Comparison of ENCODE assay signal across 18 cellular contexts in genomic region chr20:32636821-32637220, GRCh38. TPM values are rescaled to one million over a fixed set of nuclear protein-coding genes. Genes with fewer than 3 reads are reported as not detected.
DNase-seq lines count a peak whose midpoint lies in the region; ATAC-seq and TF ChIP-seq lines count a peak whose summit lies in the region.
"Had no signal": no experiment of that assay in that cellular context is flagged by ENCODE, and none has a peak within 500 bp of the region (broad histone marks: within the 10 kb centered on the region; RNA-seq: fewer than 3 reads in every experiment).

No MANE protein-coding gene starts in this region.

- POLR2A ChIA-PET in activated CD4-positive, alpha-beta memory T cell treated with anti-CD3 and anti-CD28 coated beads, Interleukin-2, amount 10 ng/mL, durations not matched to agents 7 days and 5 days (lab: Charles Lee) = no interaction called here

- ATAC-seq in T-helper 17 cell = no peak
- no peak for ATAC-seq in HG03280 (IDR thresholded peaks at IDR 0.05; ENCODE audit: unreplicated experiment)
- ATAC-seq: CD8-positive, alpha-beta T cell had no signal

- no peaks in the 10 kb centered on the region for H4K20me1 ChIP-seq in neural progenitor cell (ENCODE audit: low read depth)

- CTCF ChIA-PET in activated CD4-positive, alpha-beta memory T cell treated with anti-CD3 and anti-CD28 coated beads, Interleukin-2, amount 10 ng/mL, durations not matched to agents 7 days and 5 days (lab: Charles Lee) = no interaction called here
- CTCF ChIA-PET in activated naive CD4-positive, alpha-beta T cell treated with anti-CD3 and anti-CD28 coated beads, Interleukin-2, amount 10 ng/mL, durations not matched to agents 7 days and 5 days (lab: Charles Lee) = no interaction called here

- H3K9me3 Mint-ChIP-seq in chondrocyte (ENCODE audit: low read depth) (no peaks in the 10 kb centered on the region), neural progenitor cell (no peaks in the 10 kb centered on the region)
- H3K9me3 Mint-ChIP-seq in activated CD4-positive, alpha-beta memory T cell treated with anti-CD3 and anti-CD28 coated beads, Interleukin-2, amount 10 ng/mL, durations not matched to agents 7 days and 5 days = no peaks in the 10 kb centered on the region
- no peaks in the 10 kb centered on the region for H3K9me3 Mint-ChIP-seq in activated naive CD4-positive, alpha-beta T cell treated with anti-CD3 and anti-CD28 coated beads, Interleukin-2, amount 10 ng/mL, durations not matched to agents 7 days and 5 days
- H3K9me3 Mint-ChIP-seq: CD14-positive monocyte; CD8-positive, alpha-beta T cell; H9 had no signal

- 58 to 74% (median 68%) methylated on average over 3 of the region's 3 CpGs for WGBS in spleen, 5 donors

- TF ChIP-seq CTCF in chondrocyte (IDR thresholded peaks at IDR 0.05) (no peak), neural progenitor cell (IDR thresholded peaks at IDR 0.05) (no peak), spleen (IDR thresholded peaks at IDR 0.05 in 8 of 11, conservative IDR thresholded peaks at IDR 0.05 in 3 of 11) (no peak)

- H3K36me3 Mint-ChIP-seq in T-helper 17 cell (ENCODE audit: low read depth) (no peaks in the 10 kb centered on the region), chondrocyte (ENCODE audit: low read depth) (no peaks in the 10 kb centered on the region), neural progenitor cell (no peaks in the 10 kb centered on the region)
- no peaks in the 10 kb centered on the region for H3K36me3 Mint-ChIP-seq in activated CD4-positive, alpha-beta memory T cell treated with anti-CD3 and anti-CD28 coated beads, Interleukin-2, amount 10 ng/mL, durations not matched to agents 7 days and 5 days (ENCODE audit: low read depth)
- no peaks in the 10 kb centered on the region for H3K36me3 Mint-ChIP-seq in activated naive CD4-positive, alpha-beta T cell treated with anti-CD3 and anti-CD28 coated beads, Interleukin-2, amount 10 ng/mL, durations not matched to agents 7 days and 5 days
- H3K36me3 Mint-ChIP-seq: CD14-positive monocyte; CD8-positive, alpha-beta T cell had no signal

- no peak overlapping the region for H3K4me2 ChIP-seq in neural progenitor cell

- intact Hi-C loops in spleen (cut with DNase I; ENCODE audit: low total_unique reads) = no loop called here

- TF ChIP-seq POLR2A in spleen (IDR thresholded peaks at IDR 0.05) = no peak

- H2AFZ ChIP-seq in neural progenitor cell (replicated peaks) = no peak overlapping the region

- H3K36me3 ChIP-seq in neural progenitor cell (no peaks in the 10 kb centered on the region), spleen (no peaks in the 10 kb centered on the region)
- H3K36me3 ChIP-seq: BE2C had no signal

- no peaks in the 10 kb centered on the region for H3F3A ChIP-seq in neural progenitor cell (ENCODE audit: low read depth)

- H3K27me3 Mint-ChIP-seq in T-helper 17 cell (peaks cover 4% of the 10 kb centered on the region), chondrocyte (ENCODE audit: low read depth) (no peaks in the 10 kb centered on the region), neural progenitor cell (ENCODE audit: insufficient read depth, low read depth) (peaks cover 28% of the 10 kb centered on the region)
- peaks cover 3% of the 10 kb centered on the region for H3K27me3 Mint-ChIP-seq in activated CD4-positive, alpha-beta memory T cell treated with anti-CD3 and anti-CD28 coated beads, Interleukin-2, amount 10 ng/mL, durations not matched to agents 7 days and 5 days
- H3K27me3 Mint-ChIP-seq in activated naive CD4-positive, alpha-beta T cell treated with anti-CD3 and anti-CD28 coated beads, Interleukin-2, amount 10 ng/mL, durations not matched to agents 7 days and 5 days = peaks cover 46% of the 10 kb centered on the region

- H3K27ac ChIP-seq in neural progenitor cell = no peak overlapping the region
- peak overlapping the region in 5 of 8 donors; percentile 46 to 61 (median 53) for H3K27ac ChIP-seq in spleen

- DNase-seq in T-helper 17 cell (no peak), chondrocyte (ENCODE audit: low spot score) (no peak), neural progenitor cell (ENCODE audit: low spot score) (no peak), spleen (no peak)
- DNase-seq in stimulated activated CD4-positive, alpha-beta T cell treated with anti-CD3 and anti-CD28 coated beads, Interleukin-4, amount 100 ng/mL, for 4 hours = no peak
- DNase-seq in activated CD4-positive, alpha-beta memory T cell treated with anti-CD3 and anti-CD28 coated beads, Interleukin-2, amount 10 ng/mL, durations not matched to agents 7 days and 5 days = no peak
- no peak for DNase-seq in activated naive CD4-positive, alpha-beta T cell treated with anti-CD3 and anti-CD28 coated beads, Interleukin-2, amount 10 ng/mL, durations not matched to agents 7 days and 5 days
- DNase-seq: BE2C; CD8-positive, alpha-beta T cell; COR-L47; DMS153; DMS79 treated with DMSO at 0.1 percent for 48 hours; EL; GDM1; GOT3; H9 had no signal

- H3K79me2 ChIP-seq in neural progenitor cell (ENCODE audit: low read depth) = no peaks in the 10 kb centered on the region

- H3K27me3 ChIP-seq in neural progenitor cell (no peaks in the 10 kb centered on the region), spleen (replicated peaks in 1 of 7) (no peaks in the 10 kb centered on the region)
- H3K27me3 ChIP-seq: BE2C had no signal

- H3K4me1 Mint-ChIP-seq in T-helper 17 cell = peaks cover 5% of the 10 kb centered on the region
- peaks cover 30% of the 10 kb centered on the region for H3K4me1 Mint-ChIP-seq in chondrocyte (ENCODE audit: low read depth)
- H3K4me1 Mint-ChIP-seq in neural progenitor cell = peaks cover 52% of the 10 kb centered on the region
- H3K4me1 Mint-ChIP-seq in activated CD4-positive, alpha-beta memory T cell treated with anti-CD3 and anti-CD28 coated beads, Interleukin-2, amount 10 ng/mL, durations not matched to agents 7 days and 5 days = no peaks in the 10 kb centered on the region
- H3K4me1 Mint-ChIP-seq in activated naive CD4-positive, alpha-beta T cell treated with anti-CD3 and anti-CD28 coated beads, Interleukin-2, amount 10 ng/mL, durations not matched to agents 7 days and 5 days = no peaks in the 10 kb centered on the region
- H3K4me1 Mint-ChIP-seq: CD14-positive monocyte had no signal

- H3K27ac Mint-ChIP-seq in T-helper 17 cell = peak overlapping the region; percentile 56
- H3K27ac Mint-ChIP-seq in chondrocyte (ENCODE audit: unreplicated experiment) = peak overlapping the region; percentile 73
- H3K27ac Mint-ChIP-seq in neural progenitor cell = peak overlapping the region; percentile 53
- H3K27ac Mint-ChIP-seq in activated CD4-positive, alpha-beta memory T cell treated with anti-CD3 and anti-CD28 coated beads, Interleukin-2, amount 10 ng/mL, durations not matched to agents 7 days and 5 days = no peak overlapping the region
- H3K27ac Mint-ChIP-seq in activated naive CD4-positive, alpha-beta T cell treated with anti-CD3 and anti-CD28 coated beads, Interleukin-2, amount 10 ng/mL, durations not matched to agents 7 days and 5 days = no peak overlapping the region
- H3K27ac Mint-ChIP-seq: CD8-positive, alpha-beta T cell had no signal

- no peak overlapping the region for H3K4me3 Mint-ChIP-seq in T-helper 17 cell
- H3K4me3 Mint-ChIP-seq in chondrocyte (ENCODE audit: unreplicated experiment) = no peak overlapping the region
- H3K4me3 Mint-ChIP-seq in neural progenitor cell = no peak overlapping the region
- H3K4me3 Mint-ChIP-seq in activated CD4-positive, alpha-beta memory T cell treated with anti-CD3 and anti-CD28 coated beads, Interleukin-2, amount 10 ng/mL, durations not matched to agents 7 days and 5 days = no peak overlapping the region
- H3K4me3 Mint-ChIP-seq in activated naive CD4-positive, alpha-beta T cell treated with anti-CD3 and anti-CD28 coated beads, Interleukin-2, amount 10 ng/mL, durations not matched to agents 7 days and 5 days = no peak overlapping the region
- H3K4me3 Mint-ChIP-seq: CD14-positive monocyte; CD8-positive, alpha-beta T cell; H9 had no signal

- peaks cover 23% of the 10 kb centered on the region for H3K4me1 ChIP-seq in neural progenitor cell
- H3K4me1 ChIP-seq in spleen = peaks cover 0 to 38% (median 16%) of the 10 kb centered on the region in 6 donors

- H3K9me3 ChIP-seq in T-helper 17 cell (ENCODE audit: control insufficient read depth, low read length, poor library complexity, severe bottlenecking) (no peaks in the 10 kb centered on the region), neural progenitor cell (ENCODE audit: low read depth) (no peaks in the 10 kb centered on the region), spleen (no peaks in the 10 kb centered on the region)
- H3K9me3 ChIP-seq: BE2C had no signal

- no peak overlapping the region for H3K9ac ChIP-seq in neural progenitor cell

- H3K4me3 ChIP-seq in neural progenitor cell (no peak overlapping the region), spleen (no peak overlapping the region)

RNA-seq across cellular contexts. Expression of gene C20orf203, which starts 36.9 kb away (rescaled TPM):
- total RNA-seq in T-helper 17 cell (under 1 TPM; 0.10 to 0.20 TPM), chondrocyte (0.07 to 0.15 TPM in 2 of 3 replicates, not detected in the other), neural progenitor cell (ENCODE audit: low replicate concordance) (0.12 and 0.32 TPM in 2 replicates), spleen (under 1 TPM in 5 of 7 donors, not detected in 2; 0.10 to 0.82 (median 0.26) TPM)
- under 1 TPM; 0.03 to 0.06 (median 0.04) TPM for polyA plus RNA-seq in spleen
- total RNA-seq in activated CD4-positive, alpha-beta memory T cell treated with anti-CD3 and anti-CD28 coated beads, Interleukin-2, amount 10 ng/mL, durations not matched to agents 7 days and 5 days = under 1 TPM; 0.13 to 0.15 TPM
- polyA plus RNA-seq: CD14-positive monocyte had no signal

RNA-seq across cellular contexts. Expression of gene NOL4L, which starts 51.7 kb away (rescaled TPM):
- total RNA-seq in T-helper 17 cell = 10 to 100 TPM; 60.9 to 62.9 TPM
- total RNA-seq in chondrocyte = 37.7 to 42.7 TPM (median 40.0 TPM) in 3 replicates
- 11.9 and 25.6 TPM in 2 replicates for total RNA-seq in neural progenitor cell (ENCODE audit: low replicate concordance)
- 10 to 100 TPM; 25.3 to 45.4 (median 34.9) TPM for total RNA-seq in spleen
- 1 to 10 TPM; 3.4 to 8.4 (median 4.2) TPM for polyA plus RNA-seq in spleen
- 10 to 100 TPM; 17.1 to 19.1 TPM for total RNA-seq in activated CD4-positive, alpha-beta memory T cell treated with anti-CD3 and anti-CD28 coated beads, Interleukin-2, amount 10 ng/mL, durations not matched to agents 7 days and 5 days

Comparison
In these comparisons a context has a peak if more than half of its experiments do, and no peak if none do; other contexts are left out.
1. H3K27ac Mint-ChIP-seq: peak in T-helper 17 cell (single experiment), chondrocyte (single experiment) and neural progenitor cell (single experiment); none in activated CD4-positive, alpha-beta memory T cell treated with anti-CD3 and anti-CD28 coated beads, Interleukin-2, amount 10 ng/mL, durations not matched to agents 7 days and 5 days (single experiment) and activated naive CD4-positive, alpha-beta T cell treated with anti-CD3 and anti-CD28 coated beads, Interleukin-2, amount 10 ng/mL, durations not matched to agents 7 days and 5 days (single experiment).